ENCODE assay signal across 25 cellular contexts in genomic region chr5:133372306-133373008, GRCh38.
DNase-seq lines count a peak whose midpoint lies in the region; ATAC-seq and TF ChIP-seq lines count a peak whose summit lies in the region.
"Had no signal": no experiment of that assay in that cellular context is flagged by ENCODE, and none has a peak within 500 bp of the region (broad histone marks: within the 10 kb centered on the region; RNA-seq: fewer than 3 reads in every experiment).

No MANE protein-coding gene starts in this region.

- no peak for TF ChIP-seq POLR2A in body of pancreas (IDR thresholded peaks at IDR 0.05)

- H3K27me3 ChIP-seq in body of pancreas = no peaks in the 10 kb centered on the region
- H3K27me3 ChIP-seq: adrenal gland, brain microvascular endothelial cell, Peyer's patch had no signal

- H3K27ac ChIP-seq in skin epidermis = peak overlapping the region in 13 of 21 experiments; percentile 10 to 70 (median 40)
- H3K27ac ChIP-seq in body of pancreas = no peak overlapping the region
- H3K27ac ChIP-seq: adrenal gland, brain microvascular endothelial cell, Peyer's patch had no signal

- TF ChIP-seq CTCF in body of pancreas (IDR thresholded peaks at IDR 0.05) = no peak

- no peak for ATAC-seq in body of pancreas
- ATAC-seq: activated T-cell treated with anti-CD3 and anti-CD28 coated beads, Interleukin-2, amount 50 U/mL, for 4 hours; GM12878; left colon; stimulated activated naive CD8-positive, alpha-beta T cell treated with anti-CD3 and anti-CD28 coated beads, Interleukin-15, Interleukin-2, amounts not matched to agents 100 U/mL and 50 U/mL, for 24 hours had no signal

- no peak overlapping the region for H3K4me3 ChIP-seq in skin epidermis
- H3K4me3 ChIP-seq in body of pancreas = no peak overlapping the region
- H3K4me3 ChIP-seq: adrenal gland, GM12878, Peyer's patch had no signal

- no peaks in the 10 kb centered on the region for H3K36me3 ChIP-seq in body of pancreas (replicated peaks in 1 of 2; ENCODE audit: insufficient read depth in 1 of 2, low read depth in 2 of 2)
- H3K36me3 ChIP-seq: adrenal gland, brain microvascular endothelial cell, Peyer's patch had no signal

- no peaks in the 10 kb centered on the region for H3K4me1 ChIP-seq in body of pancreas
- H3K4me1 ChIP-seq: adrenal gland, Peyer's patch had no signal

- intact Hi-C loops in body of pancreas (cut with DNase I) = no loop called here

- DNase-seq in NCI-H82 (lab: John Stamatoyannopoulos, UW) (peak; percentile 42), NCI-H82 treated with DMSO at 0.1 percent for 48 hours (lab: John Stamatoyannopoulos, UW; ENCODE audit: unreplicated experiment) (no peak), foreskin melanocyte (peak; percentile 23), body of pancreas (no peak)
- DNase-seq in activated CD8-positive, alpha-beta memory T cell treated with anti-CD3 and anti-CD28 coated beads, Interleukin-2, amount 50 U/mL, for 48 hours = peak; percentile 15
- DNase-seq in stimulated activated CD4-positive, alpha-beta T cell treated with anti-CD3 and anti-CD28 coated beads, Interleukin-4, amount 100 ng/mL, for 1 hour = no peak
- DNase-seq in stimulated activated CD4-positive, alpha-beta T cell treated with anti-CD3 and anti-CD28 coated beads, Interleukin-2, amount 100 ng/mL, for 48 hours = no peak
- DNase-seq: activated CD4-positive, alpha-beta T cell treated with anti-CD3 and anti-CD28 coated beads for 1 hour; activated naive CD4-positive, alpha-beta T cell; activated T-cell treated with anti-CD3 and anti-CD28 coated beads, Interleukin-2, amount 50 U/mL, for 4 hours; brain microvascular endothelial cell; CD4-positive, alpha-beta T cell; effector CD4-positive, alpha-beta T cell; left colon; mesenchymal stem cell; NCI-H146; NCI-H510A; Peyer's patch; SHP77 treated with DMSO at 0.1 percent for 48 hours; stimulated activated CD4-positive, alpha-beta T cell treated with anti-CD3 and anti-CD28 coated beads, Interleukin-15, amount 100 ng/mL, for 24 hours; stimulated activated naive CD8-positive, alpha-beta T cell treated with anti-CD3 and anti-CD28 coated beads, Interleukin-15, Interleukin-2, amounts not matched to agents 100 U/mL and 50 U/mL, for 24 hours; SW 1271 had no signal

- no peaks in the 10 kb centered on the region for H3K9me3 ChIP-seq in body of pancreas

- WGBS in body of pancreas, 2 donors = 62 to 72% methylated on average over 9 of the region's 9 CpGs

Comparison
In these comparisons a context has a peak if more than half of its experiments do, and no peak if none do; other contexts are left out.
1. DNase-seq: peak in NCI-H82 (single experiment), activated CD8-positive, alpha-beta memory T cell treated with anti-CD3 and anti-CD28 coated beads, Interleukin-2, amount 50 U/mL, for 48 hours (single experiment) and foreskin melanocyte (single experiment); none in NCI-H82 treated with DMSO at 0.1 percent for 48 hours (single experiment), stimulated activated CD4-positive, alpha-beta T cell treated with anti-CD3 and anti-CD28 coated beads, Interleukin-4, amount 100 ng/mL, for 1 hour (single experiment), body of pancreas (0 of 4) and stimulated activated CD4-positive, alpha-beta T cell treated with anti-CD3 and anti-CD28 coated beads, Interleukin-2, amount 100 ng/mL, for 48 hours (0 of 2).
2. H3K27ac ChIP-seq: peak in skin epidermis (13 of 21); none in body of pancreas (0 of 4).